19 cellular contexts compared by ENCODE assay signal in the genomic region with DNA sequence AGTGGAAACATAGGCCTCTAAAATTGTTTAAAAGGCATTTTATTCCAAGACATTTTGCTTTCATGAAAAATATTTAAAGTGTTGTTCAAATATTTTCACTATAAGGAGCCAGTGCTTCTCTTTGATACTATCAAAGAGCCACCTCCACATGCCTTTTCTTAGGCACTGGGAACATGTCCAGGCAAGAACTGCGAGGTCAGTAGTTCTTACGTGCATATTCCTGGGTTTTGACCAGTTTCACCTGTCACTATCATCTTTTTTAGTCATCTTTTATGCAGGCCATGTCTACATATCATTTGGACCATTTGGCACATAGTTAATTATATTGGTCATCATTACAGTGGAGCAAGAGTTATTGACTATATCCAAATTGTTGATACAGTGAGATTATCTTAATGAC.
A peak's percentile ranks its signal among the peaks of the same experiment; 100 is the strongest.
DNase-seq lines count a peak whose midpoint lies in the region; ATAC-seq, FAIRE-seq and TF ChIP-seq lines count a peak whose summit lies in the region.
"Had no signal": no experiment of that assay in that cellular context is flagged by ENCODE, and none has a peak within 500 bp of the region (broad histone marks: within the 10 kb centered on the region; RNA-seq: fewer than 3 reads in every experiment).

No MANE protein-coding gene starts in this region.

- no peak overlapping the region for H2BK20ac ChIP-seq in H1 (ENCODE audit: low read length)

- H3K36me3 Mint-ChIP-seq in GM23338 (ENCODE audit: low read depth) (no peaks in the 10 kb centered on the region), neural progenitor cell (no peaks in the 10 kb centered on the region)
- no peaks in the 10 kb centered on the region for H3K36me3 Mint-ChIP-seq in activated T-helper 17 cell treated with anti-CD3 and anti-CD28 coated beads, Interleukin-2, amount 50 U/mL, for 72 hours (ENCODE audit: low read depth)
- H3K36me3 Mint-ChIP-seq: CD8-positive, alpha-beta T cell had no signal

- H3K27me3 Mint-ChIP-seq in GM23338 (ENCODE audit: insufficient read depth, low read depth, poor library complexity) (no peaks in the 10 kb centered on the region), neural progenitor cell (ENCODE audit: insufficient read depth, low read depth) (no peaks in the 10 kb centered on the region)
- H3K27me3 Mint-ChIP-seq in activated T-helper 17 cell treated with anti-CD3 and anti-CD28 coated beads, Interleukin-2, amount 50 U/mL, for 72 hours, result no peaks in the 10 kb centered on the region
- H3K27me3 Mint-ChIP-seq: B cell had no signal

- H3K4me1 Mint-ChIP-seq in GM23338, result peaks cover 16% of the 10 kb centered on the region
- H3K4me1 Mint-ChIP-seq in neural progenitor cell, result no peaks in the 10 kb centered on the region
- no peaks in the 10 kb centered on the region for H3K4me1 Mint-ChIP-seq in activated T-helper 17 cell treated with anti-CD3 and anti-CD28 coated beads, Interleukin-2, amount 50 U/mL, for 72 hours
- H3K4me1 Mint-ChIP-seq: B cell had no signal

- no peaks in the 10 kb centered on the region for H3F3A ChIP-seq in GM23338 (replicated peaks; ENCODE audit: low read depth)
- H3F3A ChIP-seq in neural progenitor cell (ENCODE audit: low read depth), result no peaks in the 10 kb centered on the region

- H3K56ac ChIP-seq in H1 (replicated peaks; ENCODE audit: insufficient read length, low read depth, low read length), result no peak overlapping the region

- TF ChIP-seq RAD21 in H1 (IDR thresholded peaks at IDR 0.05 in 1 of 2, conservative IDR thresholded peaks at IDR 0.05 in 1 of 2; ENCODE audit: low read depth in 2 of 2, low read length in 2 of 2), result no peak

- no peak overlapping the region for H4K91ac ChIP-seq in H1 (replicated peaks; ENCODE audit: insufficient read length, low read length)

- H3K23ac ChIP-seq in H1 (ENCODE audit: insufficient read length), result no peak overlapping the region

- H4K20me1 ChIP-seq in GM23338 (replicated peaks; ENCODE audit: insufficient read depth), result no peaks in the 10 kb centered on the region
- no peaks in the 10 kb centered on the region for H4K20me1 ChIP-seq in H1 (replicated peaks in 1 of 2; ENCODE audit: control insufficient read depth in 1 of 2, insufficient read depth in 2 of 2, low read length in 2 of 2)
- H4K20me1 ChIP-seq in neural progenitor cell (ENCODE audit: low read depth), result no peaks in the 10 kb centered on the region
- H4K20me1 ChIP-seq: BLaER1 treated with 17β-estradiol and CSF1 and Interleukin-3, amounts not matched to agents 10 nM and 100 nM had no signal

- H3K9ac ChIP-seq in H1 (replicated peaks in 1 of 4; ENCODE audit: extremely low read depth in 1 of 4, low read depth in 3 of 4, low read length in 3 of 4), result no peak overlapping the region
- H3K9ac ChIP-seq in neural progenitor cell, result no peak overlapping the region
- H3K9ac ChIP-seq: BLaER1 treated with 17β-estradiol and CSF1 and Interleukin-3, amounts not matched to agents 10 nM and 100 nM had no signal

- 89% methylated on average over 2 of the region's 2 CpGs; no CpG with 5 or more reads in 1 of the 2 experiments for WGBS in H1 (ENCODE audit: extremely low coverage in 1 of 2, insufficient coverage in 1 of 2, insufficient read length in 1 of 2, insufficient replicate concordance in 2 of 2, low coverage in 1 of 2, low lambda C conversion rate in 2 of 2, missing lambda C conversion rate in 1 of 2), 2 experiments

- no peaks in the 10 kb centered on the region for H3K9me3 ChIP-seq in H1 (ENCODE audit: insufficient read depth in 2 of 2, low read depth in 1 of 2, low read length in 1 of 2)
- H3K9me3 ChIP-seq in neural progenitor cell (ENCODE audit: low read depth), result no peaks in the 10 kb centered on the region
- H3K9me3 ChIP-seq: BLaER1 treated with 17β-estradiol and CSF1 and Interleukin-3, amounts not matched to agents 10 nM and 100 nM had no signal

- TF ChIP-seq EP300 in H1 (IDR thresholded peaks at IDR 0.05; ENCODE audit: borderline replicate concordance in 1 of 2, low read depth in 2 of 2, low read length in 2 of 2), result no peak

- H2AK5ac ChIP-seq in H1 (ENCODE audit: low read depth, low read length), result no peak overlapping the region

- no peak overlapping the region for H2BK12ac ChIP-seq in H1 (ENCODE audit: low read depth, low read length)

- H3K4me3 Mint-ChIP-seq in GM23338, result no peak overlapping the region
- H3K4me3 Mint-ChIP-seq in neural progenitor cell, result no peak overlapping the region
- no peak overlapping the region for H3K4me3 Mint-ChIP-seq in activated T-helper 17 cell treated with anti-CD3 and anti-CD28 coated beads, Interleukin-2, amount 50 U/mL, for 72 hours
- H3K4me3 Mint-ChIP-seq: B cell; CD8-positive, alpha-beta T cell; HFFc6 had no signal

- no peak for FAIRE-seq in H1 (lab: Jason Lieb, UNC)
- FAIRE-seq: GM19239, H54 had no signal

- CTCF ChIA-PET in H1 (lab: Charles Lee; ENCODE audit: partially characterized antibody), result no interaction called here

- no peak overlapping the region for H2BK15ac ChIP-seq in H1 (ENCODE audit: low read length)

- no peaks in the 10 kb centered on the region for H3K36me3 ChIP-seq in GM23338 (ENCODE audit: insufficient read depth)
- no peaks in the 10 kb centered on the region for H3K36me3 ChIP-seq in H1 (ENCODE audit: control insufficient read depth in 2 of 4, insufficient read depth in 4 of 4, low read length in 3 of 4)
- no peaks in the 10 kb centered on the region for H3K36me3 ChIP-seq in neural progenitor cell
- H3K36me3 ChIP-seq: BLaER1 treated with 17β-estradiol and CSF1 and Interleukin-3, amounts not matched to agents 10 nM and 100 nM had no signal

- H3K27ac Mint-ChIP-seq in GM23338, result peak overlapping the region; percentile 91; the same call in 1 of the 2 replicates
- no peak overlapping the region for H3K27ac Mint-ChIP-seq in neural progenitor cell
- H3K27ac Mint-ChIP-seq in activated T-helper 17 cell treated with anti-CD3 and anti-CD28 coated beads, Interleukin-2, amount 50 U/mL, for 72 hours, result no peak overlapping the region
- H3K27ac Mint-ChIP-seq: B cell; CD8-positive, alpha-beta T cell had no signal

- no peak overlapping the region for H2BK5ac ChIP-seq in H1 (ENCODE audit: low read depth, low read length)

- POLR2A ChIA-PET in H1 (lab: Charles Lee; ENCODE audit: partially characterized antibody), result no interaction called here

- H3K79me2 ChIP-seq in GM23338 (replicated peaks; ENCODE audit: insufficient read depth), result no peaks in the 10 kb centered on the region
- no peaks in the 10 kb centered on the region for H3K79me2 ChIP-seq in H1 (ENCODE audit: control insufficient read depth in 1 of 2, insufficient read depth in 2 of 2, low read length in 2 of 2)
- H3K79me2 ChIP-seq in neural progenitor cell (ENCODE audit: low read depth), result no peaks in the 10 kb centered on the region

- no peak overlapping the region for H3K27ac ChIP-seq in GM23338 (ENCODE audit: low read depth)
- H3K27ac ChIP-seq in H1 (ENCODE audit: low read depth, low read length), result no peak overlapping the region
- H3K27ac ChIP-seq in neural progenitor cell, result no peak overlapping the region
- H3K27ac ChIP-seq: BLaER1 treated with 17β-estradiol and CSF1 and Interleukin-3, amounts not matched to agents 10 nM and 100 nM; HL-60 had no signal

- H3K9me2 ChIP-seq in GM23338 (ENCODE audit: insufficient read depth), result 0 out of 2 replicates have a peak, but pooled peaks cover 6% of the 10 kb centered on the region

- H3K18ac ChIP-seq in H1 (ENCODE audit: extremely low read depth, low read length), result no peak overlapping the region

- DNase-seq in GM23338 (ENCODE audit: low spot score) (no peak), NCI-H1930 (lab: John Stamatoyannopoulos, UW) (peak; percentile 19 to 55), H1 (ENCODE audit: low read depth in 1 of 2, low spot score in 2 of 2) (no peak), neural progenitor cell (ENCODE audit: low spot score) (no peak), GM19238 (ENCODE audit: insufficient read length, low spot score) (no peak)
- no peak for DNase-seq in stimulated activated CD4-positive, alpha-beta T cell treated with anti-CD3 and anti-CD28 coated beads, Interleukin-4, amount 100 ng/mL, for 1 hour
- DNase-seq: Calu3; CD8-positive, alpha-beta T cell; DMS79 treated with DMSO at 0.1 percent for 48 hours; GF-D8; HCEC 1CT; HFFc6; IMR-90 had no signal

- TF ChIP-seq CTCF in GM23338 (conservative IDR thresholded peaks at IDR 0.05; ENCODE audit: low read depth in 2 of 2) (no peak), H1 (IDR thresholded peaks at IDR 0.05; ENCODE audit: control extremely low read depth in 1 of 3, insufficient read depth in 1 of 3, low read depth in 1 of 3, low read length in 3 of 3) (no peak), neural progenitor cell (IDR thresholded peaks at IDR 0.05) (no peak)

- peak overlapping the region; percentile 60 for H2BK120ac ChIP-seq in H1 (replicated peaks; ENCODE audit: low read depth, low read length)

- no peak overlapping the region for H4K8ac ChIP-seq in H1 (ENCODE audit: extremely low read depth, insufficient read depth, low read length)

- no peaks in the 10 kb centered on the region for H3K79me1 ChIP-seq in H1 (ENCODE audit: low read depth, low read length)

- no peak overlapping the region for H3K4me2 ChIP-seq in GM23338
- no peak overlapping the region for H3K4me2 ChIP-seq in H1 (ENCODE audit: insufficient read depth in 1 of 2, low read depth in 2 of 2, low read length in 2 of 2)
- no peak overlapping the region for H3K4me2 ChIP-seq in neural progenitor cell
- H3K4me2 ChIP-seq: BLaER1 treated with 17β-estradiol and CSF1 and Interleukin-3, amounts not matched to agents 10 nM and 100 nM had no signal

- H3K9me3 Mint-ChIP-seq in GM23338, result no peaks in the 10 kb centered on the region
- H3K9me3 Mint-ChIP-seq in neural progenitor cell, result no peaks in the 10 kb centered on the region
- H3K9me3 Mint-ChIP-seq in activated T-helper 17 cell treated with anti-CD3 and anti-CD28 coated beads, Interleukin-2, amount 50 U/mL, for 72 hours, result no peaks in the 10 kb centered on the region
- H3K9me3 Mint-ChIP-seq: HFFc6 had no signal

- no peak overlapping the region for H3K4me3 ChIP-seq in GM23338
- no peak overlapping the region for H3K4me3 ChIP-seq in H1 (ENCODE audit: extremely low read depth in 1 of 4, insufficient read depth in 2 of 4, low read depth in 3 of 4, low read length in 4 of 4)
- no peak overlapping the region for H3K4me3 ChIP-seq in neural progenitor cell
- H3K4me3 ChIP-seq: BLaER1 treated with 17β-estradiol and CSF1 and Interleukin-3, amounts not matched to agents 10 nM and 100 nM had no signal

- H3K23me2 ChIP-seq in H1 (ENCODE audit: low read depth, low read length), result no peaks in the 10 kb centered on the region

- H2AFZ ChIP-seq in GM23338, result no peak overlapping the region
- H2AFZ ChIP-seq in H1 (ENCODE audit: low read length), result no peak overlapping the region
- H2AFZ ChIP-seq in neural progenitor cell (replicated peaks), result peak overlapping the region; percentile 2

- no peak for ATAC-seq in GM23338
- ATAC-seq in activated T-helper 17 cell treated with anti-CD3 and anti-CD28 coated beads, Interleukin-2, amount 50 U/mL, for 72 hours (replicated peaks), result no peak
- ATAC-seq: CD8-positive, alpha-beta T cell had no signal

- H3K4me1 ChIP-seq in GM23338 (ENCODE audit: insufficient read depth) (peaks cover 14% of the 10 kb centered on the region; the same call in 1 of the 2 replicates), H1 (replicated peaks in 1 of 4; ENCODE audit: control insufficient read depth in 3 of 4, insufficient read depth in 4 of 4, low read length in 3 of 4) (peaks cover 0 to 2% (median under 1%) of the 10 kb centered on the region in 4 experiments; a peak in 3 of 7 replicates), neural progenitor cell (no peaks in the 10 kb centered on the region)

- no peaks in the 10 kb centered on the region for H3K27me3 ChIP-seq in GM23338 (ENCODE audit: insufficient read depth)
- H3K27me3 ChIP-seq in H1 (replicated peaks in 1 of 4; ENCODE audit: control insufficient read depth in 3 of 4, extremely low read depth in 1 of 4, insufficient read depth in 3 of 4, low read length in 3 of 4), result no peaks in the 10 kb centered on the region
- no peaks in the 10 kb centered on the region for H3K27me3 ChIP-seq in neural progenitor cell
- H3K27me3 ChIP-seq: BLaER1 treated with 17β-estradiol and CSF1 and Interleukin-3, amounts not matched to agents 10 nM and 100 nM had no signal

- H4K5ac ChIP-seq in H1 (ENCODE audit: insufficient read length, low read depth, low read length), result no peak overlapping the region

- H3K14ac ChIP-seq in H1 (ENCODE audit: insufficient read length), result no peak overlapping the region

- TF ChIP-seq POLR2A in H1 (IDR thresholded peaks at IDR 0.05; ENCODE audit: control extremely low read depth in 1 of 2, low read depth in 2 of 2, low read length in 2 of 2), result no peak

- no peak overlapping the region for H3K4ac ChIP-seq in H1 (replicated peaks; ENCODE audit: insufficient read length, low read depth, low read length)

Comparison
In these comparisons a context has a peak if more than half of its experiments do, and no peak if none do; other contexts are left out.
1. DNase-seq: peak in NCI-H1930 (2 of 2); none in GM23338 (single experiment), H1 (0 of 2), neural progenitor cell (single experiment), GM19238 (single experiment) and stimulated activated CD4-positive, alpha-beta T cell treated with anti-CD3 and anti-CD28 coated beads, Interleukin-4, amount 100 ng/mL, for 1 hour (single experiment).